ENCODE assay signal across 13 cellular contexts in the genomic region with DNA sequence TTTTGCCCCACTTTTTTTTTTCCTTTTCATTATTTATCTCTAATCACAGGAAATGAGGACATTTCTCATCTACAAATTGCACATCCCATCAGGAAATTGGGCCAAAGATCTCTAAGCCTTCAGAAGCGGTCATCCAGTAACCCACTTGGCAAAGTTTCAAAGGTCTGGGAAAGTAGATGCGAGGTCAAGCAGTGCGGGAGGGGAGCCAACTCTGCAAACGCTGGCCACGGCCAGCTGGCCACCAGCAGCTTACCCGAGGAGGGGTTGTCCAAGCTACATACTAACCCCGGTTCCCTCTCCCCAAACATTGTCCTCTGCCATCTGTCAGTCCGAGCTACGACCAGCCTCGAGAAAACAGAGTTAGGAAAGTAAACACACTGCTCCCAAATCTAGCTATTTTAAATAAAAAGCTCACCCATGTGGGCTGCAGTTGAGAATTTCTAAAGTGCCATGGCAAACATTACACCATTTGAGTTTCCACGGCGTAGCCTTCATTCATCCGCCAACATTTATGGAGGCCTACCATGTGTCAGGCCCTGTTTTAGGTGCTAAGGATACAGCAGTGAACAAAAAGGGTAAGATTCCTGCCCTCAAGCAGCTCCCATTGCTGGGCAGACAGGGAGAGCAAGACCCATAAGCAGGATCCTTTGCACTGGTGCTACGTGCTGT. TPM values are rescaled to one million over a fixed set of nuclear protein-coding genes. Genes with fewer than 3 reads are reported as not detected.
DNase-seq lines count a peak whose midpoint lies in the region; ATAC-seq lines count a peak whose summit lies in the region.
"Had no signal": no experiment of that assay in that cellular context is flagged by ENCODE, and none has a peak within 500 bp of the region (broad histone marks: within the 10 kb centered on the region; RNA-seq: fewer than 3 reads in every experiment).

No MANE protein-coding gene starts in this region.

- H3K9me3 Mint-ChIP-seq in activated naive CD4-positive, alpha-beta T cell treated with anti-CD3 and anti-CD28 coated beads, Interleukin-2, amount 10 ng/mL, durations not matched to agents 7 days and 5 days: no peaks in the 10 kb centered on the region
- no peaks in the 10 kb centered on the region for H3K9me3 Mint-ChIP-seq in activated naive CD4-positive, alpha-beta T cell treated with anti-CD3 and anti-CD28 coated beads for 36 hours
- H3K9me3 Mint-ChIP-seq in naive B cell: no peaks in the 10 kb centered on the region
- H3K9me3 Mint-ChIP-seq: stimulated activated effector memory CD8-positive, alpha-beta T cell treated with anti-CD3 and anti-CD28 coated beads, Interleukin-12 subunit alpha, Interleukin-12 subunit beta, amount 100 ng/mL, for 72 hours had no signal

- H3K4me3 Mint-ChIP-seq in activated naive CD4-positive, alpha-beta T cell treated with anti-CD3 and anti-CD28 coated beads, Interleukin-2, amount 10 ng/mL, durations not matched to agents 7 days and 5 days: no peak overlapping the region
- H3K4me3 Mint-ChIP-seq in activated naive CD4-positive, alpha-beta T cell treated with anti-CD3 and anti-CD28 coated beads for 36 hours: no peak overlapping the region
- peak overlapping the region; percentile 19 to 89 (median 76) for H3K4me3 Mint-ChIP-seq in naive B cell
- H3K4me3 Mint-ChIP-seq: stimulated activated effector memory CD8-positive, alpha-beta T cell treated with anti-CD3 and anti-CD28 coated beads, Interleukin-12 subunit alpha, Interleukin-12 subunit beta, amount 100 ng/mL, for 72 hours had no signal

- H3K27me3 ChIP-seq in endocrine pancreas (ENCODE audit: control insufficient read depth, insufficient read depth, low read length) (no peaks in the 10 kb centered on the region), aorta (ENCODE audit: control insufficient read depth in 1 of 2, insufficient read depth in 2 of 2, low read length in 1 of 2) (no peaks in the 10 kb centered on the region)
- H3K27me3 ChIP-seq: brain microvascular endothelial cell had no signal

- ATAC-seq in naive B cell (ENCODE audit: low read depth in 2 of 2) (no peak), aorta (ENCODE audit: low FRiP score) (peak; percentile 33), GM19351 (IDR thresholded peaks at IDR 0.05; ENCODE audit: unreplicated experiment) (no peak), GM21619 (IDR thresholded peaks at IDR 0.05; ENCODE audit: unreplicated experiment) (no peak)
- ATAC-seq: HCT116; stimulated activated effector memory CD8-positive, alpha-beta T cell treated with anti-CD3 and anti-CD28 coated beads, Interleukin-12 subunit alpha, Interleukin-12 subunit beta, amount 100 ng/mL, for 72 hours had no signal

- H3K27ac ChIP-seq in aorta (ENCODE audit: low read depth in 1 of 2, low read length in 2 of 2): no peak overlapping the region
- H3K27ac ChIP-seq: brain microvascular endothelial cell had no signal

- peaks cover 13% of the 10 kb centered on the region for H3K4me1 ChIP-seq in endocrine pancreas (ENCODE audit: control insufficient read depth, insufficient read depth, low read length)
- H3K4me1 ChIP-seq in aorta (ENCODE audit: control insufficient read depth in 1 of 2, insufficient read depth in 2 of 2, low read length in 2 of 2): no peaks in the 10 kb centered on the region

- peaks cover 25% of the 10 kb centered on the region for H3K27me3 Mint-ChIP-seq in activated naive CD4-positive, alpha-beta T cell treated with anti-CD3 and anti-CD28 coated beads, Interleukin-2, amount 10 ng/mL, durations not matched to agents 7 days and 5 days
- H3K27me3 Mint-ChIP-seq in activated naive CD4-positive, alpha-beta T cell treated with anti-CD3 and anti-CD28 coated beads for 36 hours (ENCODE audit: low read depth): no peaks in the 10 kb centered on the region
- no peaks in the 10 kb centered on the region for H3K27me3 Mint-ChIP-seq in naive B cell

- H3K36me3 ChIP-seq in endocrine pancreas (ENCODE audit: control insufficient read depth, insufficient read depth, low read length) (no peaks in the 10 kb centered on the region), aorta (ENCODE audit: control insufficient read depth in 1 of 2, insufficient read depth in 2 of 2, low read length in 1 of 2) (no peaks in the 10 kb centered on the region)
- H3K36me3 ChIP-seq: brain microvascular endothelial cell had no signal

- no peak overlapping the region for H3K9ac ChIP-seq in endocrine pancreas (ENCODE audit: control insufficient read depth, insufficient read depth, low read length)

- peak overlapping the region; percentile 14 for H3K4me3 ChIP-seq in endocrine pancreas (ENCODE audit: control insufficient read depth, insufficient read depth, low read length)
- no peak overlapping the region for H3K4me3 ChIP-seq in aorta (ENCODE audit: low read length in 2 of 2)

- peak overlapping the region; percentile 22 for H3K27ac Mint-ChIP-seq in activated naive CD4-positive, alpha-beta T cell treated with anti-CD3 and anti-CD28 coated beads, Interleukin-2, amount 10 ng/mL, durations not matched to agents 7 days and 5 days
- H3K27ac Mint-ChIP-seq in activated naive CD4-positive, alpha-beta T cell treated with anti-CD3 and anti-CD28 coated beads for 36 hours: no peak overlapping the region
- H3K27ac Mint-ChIP-seq in naive B cell: peak overlapping the region in 5 of 6 donors; percentile 20 to 94 (median 58)
- H3K27ac Mint-ChIP-seq: stimulated activated effector memory CD8-positive, alpha-beta T cell treated with anti-CD3 and anti-CD28 coated beads, Interleukin-12 subunit alpha, Interleukin-12 subunit beta, amount 100 ng/mL, for 72 hours had no signal

- 42 to 46% methylated on average over 14 of the region's 14 CpGs for WGBS in aorta, 2 donors

- intact Hi-C loops in activated naive CD4-positive, alpha-beta T cell treated with anti-CD3 and anti-CD28 coated beads for 36 hours (cut with micrococcal nuclease): no loop called here
- intact Hi-C loops in aorta (cut with DNase I): no loop called here

- peaks cover 3% of the 10 kb centered on the region for H3K36me3 Mint-ChIP-seq in activated naive CD4-positive, alpha-beta T cell treated with anti-CD3 and anti-CD28 coated beads, Interleukin-2, amount 10 ng/mL, durations not matched to agents 7 days and 5 days
- no peaks in the 10 kb centered on the region for H3K36me3 Mint-ChIP-seq in activated naive CD4-positive, alpha-beta T cell treated with anti-CD3 and anti-CD28 coated beads for 36 hours (ENCODE audit: low read depth)
- no peaks in the 10 kb centered on the region for H3K36me3 Mint-ChIP-seq in naive B cell
- H3K36me3 Mint-ChIP-seq: stimulated activated effector memory CD8-positive, alpha-beta T cell treated with anti-CD3 and anti-CD28 coated beads, Interleukin-12 subunit alpha, Interleukin-12 subunit beta, amount 100 ng/mL, for 72 hours had no signal

- CTCF ChIA-PET in activated naive CD4-positive, alpha-beta T cell treated with anti-CD3 and anti-CD28 coated beads, Interleukin-2, amount 10 ng/mL, durations not matched to agents 7 days and 5 days (lab: Charles Lee): interaction anchor here (1.5 kb wide), 1 partner anchor 10 kb away, joined by 5 read pairs; no protein-coding TSS in a partner anchor
- CTCF ChIA-PET in activated naive CD4-positive, alpha-beta T cell treated with anti-CD3 and anti-CD28 coated beads for 36 hours (lab: Charles Lee): interaction anchor here (1.3 kb wide), 1 partner anchor 106 kb away, joined by 3 read pairs; no protein-coding TSS in a partner anchor

- H3K9me3 ChIP-seq in endocrine pancreas (ENCODE audit: control insufficient read depth, low read length): no peaks in the 10 kb centered on the region
- no peaks in the 10 kb centered on the region for H3K9me3 ChIP-seq in aorta (ENCODE audit: control insufficient read depth, low read length)

- H3K4me1 Mint-ChIP-seq in activated naive CD4-positive, alpha-beta T cell treated with anti-CD3 and anti-CD28 coated beads, Interleukin-2, amount 10 ng/mL, durations not matched to agents 7 days and 5 days: peaks cover 69% of the 10 kb centered on the region
- H3K4me1 Mint-ChIP-seq in activated naive CD4-positive, alpha-beta T cell treated with anti-CD3 and anti-CD28 coated beads for 36 hours (ENCODE audit: low read depth): peaks cover 29% of the 10 kb centered on the region
- H3K4me1 Mint-ChIP-seq in naive B cell: peaks cover 61 to 89% (median 76%) of the 10 kb centered on the region in 3 donors

- DNase-seq in activated naive CD4-positive, alpha-beta T cell treated with anti-CD3 and anti-CD28 coated beads, Interleukin-2, amount 10 ng/mL, durations not matched to agents 7 days and 5 days: no peak
- DNase-seq in activated naive CD4-positive, alpha-beta T cell treated with anti-CD3 and anti-CD28 coated beads for 36 hours: no peak
- DNase-seq in naive B cell (no peak), aorta (peak in 1 of 2 donors; percentile 77), HUDEP-2 (lab: John Stamatoyannopoulos, UW; ENCODE audit: unreplicated experiment in 76 of 76) (no peak)
- DNase-seq: brain microvascular endothelial cell, T1000 had no signal

RNA-seq across cellular contexts. Expression of a gene that starts 11.5 kb away (rescaled TPM):
- total RNA-seq in activated naive CD4-positive, alpha-beta T cell treated with anti-CD3 and anti-CD28 coated beads for 36 hours: not detected
- polyA plus RNA-seq in naive B cell (ENCODE audit: low read depth in 6 of 6): not detected
- total RNA-seq in aorta: 1 to 10 TPM; 1.2 to 2.0 TPM
- polyA plus RNA-seq in aorta: under 1 TPM in 1 of 2 donors, not detected in 1; 0.15 TPM

RNA-seq across cellular contexts. Expression of a gene that starts 30.7 kb away (rescaled TPM):
- not detected for total RNA-seq in activated naive CD4-positive, alpha-beta T cell treated with anti-CD3 and anti-CD28 coated beads for 36 hours
- polyA plus RNA-seq in naive B cell (ENCODE audit: low read depth in 6 of 6) (not detected), aorta (not detected)
- total RNA-seq in aorta: not detected
- total RNA-seq: left colon had no signal

RNA-seq across cellular contexts. Expression of a gene that starts 53.9 kb away (rescaled TPM):
- total RNA-seq in activated naive CD4-positive, alpha-beta T cell treated with anti-CD3 and anti-CD28 coated beads for 36 hours: 1 to 10 TPM in 1 of 2 experiments, under 1 TPM in 1; 0.86 to 1.7 TPM
- polyA plus RNA-seq in naive B cell (ENCODE audit: low read depth in 6 of 6): 1 to 10 TPM in 2 of 6 donors, not detected in 4; 2.6 to 3.1 TPM
- 10 to 100 TPM; 25.9 to 27.1 TPM for total RNA-seq in aorta
- 10 to 100 TPM; 22.2 to 43.7 TPM for polyA plus RNA-seq in aorta

Comparison
In these comparisons a context has a peak if more than half of its experiments do, and no peak if none do; other contexts are left out.
1. H3K4me3 Mint-ChIP-seq: peak in naive B cell (8 of 8); none in activated naive CD4-positive, alpha-beta T cell treated with anti-CD3 and anti-CD28 coated beads, Interleukin-2, amount 10 ng/mL, durations not matched to agents 7 days and 5 days (single experiment) and activated naive CD4-positive, alpha-beta T cell treated with anti-CD3 and anti-CD28 coated beads for 36 hours (single experiment).
2. RNA of a gene that starts 53.9 kb away (total RNA-seq): 25.9 to 27.1 TPM in aorta; 0.86 to 1.7 TPM in activated naive CD4-positive, alpha-beta T cell treated with anti-CD3 and anti-CD28 coated beads for 36 hours; every median in the first group is over 10 times any median in the second.